In genomic region chr2:126935774-126936173, GRCh38 we compare ENCODE assay signal across 22 cellular contexts. TPM values are rescaled to one million over a fixed set of nuclear protein-coding genes. Genes with fewer than 3 reads are reported as not detected.
DNase-seq lines count a peak whose midpoint lies in the region; ATAC-seq, FAIRE-seq and TF ChIP-seq lines count a peak whose summit lies in the region.
"Had no signal": no experiment of that assay in that cellular context is flagged by ENCODE, and none has a peak within 500 bp of the region (broad histone marks: within the 10 kb centered on the region; RNA-seq: fewer than 3 reads in every experiment).

No MANE protein-coding gene starts in this region.

- WGBS in lung, 2 donors: 70 to 71% methylated on average over 5 of the region's 5 CpGs

- DNase-seq in GM18507 (ENCODE audit: extremely low spot score, insufficient read length, low read depth) (peak; percentile 11), Karpas-422 (peak; percentile 11), lung (ENCODE audit: low spot score) (peak; percentile 9), SJCRH30 (no peak), COLO829 (ENCODE audit: low spot score) (no peak)
- no peak for DNase-seq in activated CD4-positive, alpha-beta T cell treated with anti-CD3 and anti-CD28 coated beads for 1 hour
- DNase-seq: C1 segment of cervical spinal cord; CD8-positive, alpha-beta memory T cell; GDM1; Kasumi-1; NCI-H1092; NCI-H1436; NCI-H1930; NCI-H226; NCI-H748 treated with DMSO at 0.1 percent for 48 hours; PC-9; RPMI8226; SW 1271 had no signal

- H3K9me3 ChIP-seq in Karpas-422 (ENCODE audit: low read length) (no peaks in the 10 kb centered on the region), lung (ENCODE audit: control insufficient read depth in 2 of 2, insufficient read depth in 1 of 2, low read length in 1 of 2) (peaks cover 0 to 3% of the 10 kb centered on the region in 2 donors), SJCRH30 (replicated peaks) (no peaks in the 10 kb centered on the region)

- H3K27me3 ChIP-seq in Karpas-422 (ENCODE audit: low read length): no peaks in the 10 kb centered on the region
- H3K27me3 ChIP-seq in lung (ENCODE audit: control insufficient read depth, insufficient read depth): no peaks in the 10 kb centered on the region
- no peaks in the 10 kb centered on the region for H3K27me3 ChIP-seq in SJCRH30

- H2AFZ ChIP-seq in Karpas-422 (ENCODE audit: low read length): no peak overlapping the region
- H2AFZ ChIP-seq: PC-9 had no signal

- no peak overlapping the region for H3K9ac ChIP-seq in Karpas-422 (ENCODE audit: low read length)

- ATAC-seq in lung (ENCODE audit: insufficient read depth, low FRiP score) (no peak), GM21526 (IDR thresholded peaks at IDR 0.05; ENCODE audit: low FRiP score, unreplicated experiment) (no peak)

- TF ChIP-seq CTCF in lung (IDR thresholded peaks at IDR 0.05; ENCODE audit: control extremely low read depth, extremely low read depth): no peak

- H3K4me2 ChIP-seq in Karpas-422 (ENCODE audit: low read depth, low read length, poor library complexity, severe bottlenecking): no peak overlapping the region
- H3K4me2 ChIP-seq: PC-9 had no signal

- H3K4me3 ChIP-seq in Karpas-422 (ENCODE audit: low read length): no peak overlapping the region
- no peak overlapping the region for H3K4me3 ChIP-seq in lung
- no peak overlapping the region for H3K4me3 ChIP-seq in SJCRH30
- H3K4me3 ChIP-seq: PC-9, SK-N-MC had no signal

- H3K9me2 ChIP-seq in Karpas-422 (replicated peaks; ENCODE audit: insufficient read depth, low read length): no peaks in the 10 kb centered on the region

- H4K20me1 ChIP-seq in Karpas-422 (ENCODE audit: insufficient read depth, low read depth, low read length): no peaks in the 10 kb centered on the region

- no peaks in the 10 kb centered on the region for H3K4me1 ChIP-seq in Karpas-422 (ENCODE audit: low read length)
- peaks cover 0 to 2% of the 10 kb centered on the region in 2 donors for H3K4me1 ChIP-seq in lung (ENCODE audit: control insufficient read depth in 2 of 2, insufficient read depth in 2 of 2, low read length in 2 of 2)
- H3K4me1 ChIP-seq in SJCRH30: no peaks in the 10 kb centered on the region

- H3K79me2 ChIP-seq in Karpas-422 (ENCODE audit: low read length): no peaks in the 10 kb centered on the region

- H3K27ac ChIP-seq in Karpas-422 (ENCODE audit: low read length) (no peak overlapping the region), lung (ENCODE audit: low read depth in 1 of 2, low read length in 1 of 2) (no peak overlapping the region), SJCRH30 (no peak overlapping the region)
- H3K27ac ChIP-seq: PC-9, SK-N-MC had no signal

- H3K36me3 ChIP-seq in Karpas-422 (ENCODE audit: insufficient read depth, low read length): no peaks in the 10 kb centered on the region
- H3K36me3 ChIP-seq in lung (ENCODE audit: control insufficient read depth in 2 of 2, insufficient read depth in 2 of 2, low read length in 2 of 2): no peaks in the 10 kb centered on the region
- no peaks in the 10 kb centered on the region for H3K36me3 ChIP-seq in SJCRH30

- FAIRE-seq in GM18507 (lab: Jason Lieb, UNC): no peak

RNA-seq across cellular contexts. Expression of gene TEX51, which starts 37.1 kb away (rescaled TPM):
- total RNA-seq in Karpas-422 (2014; rRNA removed; shearing (Covaris generic); ENCODE audit: low replicate concordance): not detected in 2 replicates
- not detected for total RNA-seq in lung
- polyA plus RNA-seq in lung: not detected
- total RNA-seq in SJCRH30 (2014; rRNA removed; shearing (Covaris generic)): not detected in 2 replicates
- total RNA-seq: CD8-positive, alpha-beta memory T cell; H4; MCF 10A; PC-9 had no signal
- polyA plus RNA-seq: CD8-positive, alpha-beta memory T cell had no signal

Comparison
In these comparisons a context has a peak if more than half of its experiments do, and no peak if none do; other contexts are left out.
1. DNase-seq: peak in GM18507 (single experiment), Karpas-422 (single experiment) and lung (single experiment); none in activated CD4-positive, alpha-beta T cell treated with anti-CD3 and anti-CD28 coated beads for 1 hour (single experiment), SJCRH30 (0 of 2) and COLO829 (single experiment).